ENCODE assay signal across 1 cellular context in genomic region chr2:167844714-167845530, GRCh38.
TF ChIP-seq lines count a peak whose summit lies in the region.

No MANE protein-coding gene starts in this region.

TF ChIP-seq in HepG2, 621 proteins besides CTCF, POLR2A, EP300 and RAD21 (continued from another document and continues in another):
- TF ChIP-seq, protein P1, sequence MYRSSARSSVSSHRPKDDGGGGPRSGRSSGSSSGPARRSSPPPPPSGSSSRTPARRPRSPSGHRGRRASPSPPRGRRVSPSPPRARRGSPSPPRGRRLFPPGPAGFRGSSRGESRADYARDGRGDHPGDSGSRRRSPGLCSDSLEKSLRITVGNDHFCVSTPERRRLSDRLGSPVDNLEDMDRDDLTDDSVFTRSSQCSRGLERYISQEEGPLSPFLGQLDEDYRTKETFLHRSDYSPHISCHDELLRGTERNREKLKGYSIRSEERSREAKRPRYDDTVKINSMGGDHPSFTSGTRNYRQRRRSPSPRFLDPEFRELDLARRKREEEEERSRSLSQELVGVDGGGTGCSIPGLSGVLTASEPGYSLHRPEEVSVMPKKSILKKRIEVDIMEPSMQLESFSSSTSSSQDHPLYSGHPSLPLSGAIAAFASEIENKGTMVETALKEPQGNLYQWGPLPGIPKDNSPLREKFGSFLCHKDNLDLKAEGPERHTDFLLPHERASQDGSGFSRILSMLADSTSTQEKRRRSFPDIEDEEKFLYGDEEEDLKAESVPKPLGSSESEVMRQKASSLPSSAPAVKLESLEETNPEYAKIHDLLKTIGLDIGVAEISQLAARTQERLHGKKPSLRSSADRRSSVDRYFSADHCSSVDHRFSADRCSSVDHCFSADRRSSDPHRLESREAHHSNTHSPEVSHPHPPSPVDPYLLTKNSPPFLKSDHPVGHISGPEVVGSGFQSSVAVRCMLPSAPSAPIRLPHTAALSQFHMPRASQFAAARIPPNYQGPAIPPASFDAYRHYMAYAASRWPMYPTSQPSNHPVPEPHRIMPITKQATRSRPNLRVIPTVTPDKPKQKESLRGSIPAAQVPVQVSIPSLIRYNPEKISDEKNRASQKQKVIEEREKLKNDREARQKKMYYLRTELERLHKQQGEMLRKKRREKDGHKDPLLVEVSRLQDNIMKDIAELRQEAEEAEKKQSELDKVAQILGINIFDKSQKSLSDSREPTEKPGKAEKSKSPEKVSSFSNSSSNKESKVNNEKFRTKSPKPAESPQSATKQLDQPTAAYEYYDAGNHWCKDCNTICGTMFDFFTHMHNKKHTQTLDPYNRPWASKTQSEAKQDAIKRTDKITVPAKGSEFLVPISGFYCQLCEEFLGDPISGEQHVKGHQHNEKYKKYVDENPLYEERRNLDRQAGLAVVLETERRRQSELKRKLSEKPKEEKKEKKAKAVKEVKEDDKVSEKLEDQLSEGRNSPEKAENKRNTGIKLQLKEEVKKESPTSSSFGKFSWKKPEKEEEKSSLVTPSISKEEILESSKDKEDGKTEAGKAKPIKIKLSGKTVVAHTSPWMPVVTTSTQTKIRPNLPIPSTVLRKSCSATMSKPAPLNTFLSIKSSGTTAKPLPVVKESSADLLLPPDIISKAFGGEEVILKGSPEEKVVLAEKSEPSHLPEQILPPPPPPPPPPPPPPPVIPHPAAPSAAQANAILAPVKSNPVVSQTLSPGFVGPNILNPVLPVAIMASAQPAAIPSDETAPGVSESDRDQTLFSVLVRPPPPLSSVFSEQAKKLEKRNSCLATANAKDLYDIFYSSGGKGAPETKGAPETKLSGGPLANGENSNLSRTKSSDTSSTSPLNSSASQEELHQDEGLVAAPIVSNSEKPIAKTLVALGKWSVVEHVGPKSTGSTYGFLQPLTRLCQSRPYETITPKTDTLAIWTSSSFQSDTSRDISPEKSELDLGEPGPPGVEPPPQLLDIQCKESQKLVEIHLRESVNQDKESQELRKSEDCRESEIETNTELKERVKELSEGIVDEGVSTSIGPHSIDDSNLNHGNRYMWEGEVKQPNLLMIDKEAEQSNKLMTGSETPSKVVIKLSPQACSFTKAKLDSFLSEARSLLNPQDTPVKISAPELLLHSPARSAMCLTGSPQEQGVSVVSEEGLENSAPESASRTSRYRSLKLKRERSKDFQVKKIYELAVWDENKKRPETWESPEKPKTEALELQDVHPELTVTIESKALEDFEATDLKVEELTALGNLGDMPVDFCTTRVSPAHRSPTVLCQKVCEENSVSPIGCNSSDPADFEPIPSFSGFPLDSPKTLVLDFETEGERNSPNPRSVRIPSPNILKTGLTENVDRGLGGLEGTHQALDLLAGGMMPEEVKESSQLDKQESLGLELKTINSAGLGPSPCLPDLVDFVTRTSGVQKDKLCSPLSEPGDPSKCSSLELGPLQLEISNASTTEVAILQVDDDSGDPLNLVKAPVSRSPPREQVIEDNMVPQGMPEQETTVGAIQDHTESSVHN (CRISPR knock-in tag; IDR thresholded peaks at IDR 0.05) = 0 out of 2 replicates have a peak, but pooled peaks have one; percentile 42
- TF ChIP-seq NR1H2 (CRISPR knock-in tag; IDR thresholded peaks at IDR 0.05; ENCODE audit: borderline replicate concordance, low read depth) = no peak
- no peak for TF ChIP-seq ZBTB40 (IDR thresholded peaks at IDR 0.05)
- TF ChIP-seq ZBTB40 (CRISPR knock-in tag; IDR thresholded peaks at IDR 0.05) = no peak
- no peak for TF ChIP-seq DNMT1 (CRISPR knock-in tag; IDR thresholded peaks at IDR 0.05)
- no peak for TF ChIP-seq SNAPC5 (CRISPR knock-in tag; IDR thresholded peaks at IDR 0.05; ENCODE audit: borderline replicate concordance)
- TF ChIP-seq, protein P2, sequence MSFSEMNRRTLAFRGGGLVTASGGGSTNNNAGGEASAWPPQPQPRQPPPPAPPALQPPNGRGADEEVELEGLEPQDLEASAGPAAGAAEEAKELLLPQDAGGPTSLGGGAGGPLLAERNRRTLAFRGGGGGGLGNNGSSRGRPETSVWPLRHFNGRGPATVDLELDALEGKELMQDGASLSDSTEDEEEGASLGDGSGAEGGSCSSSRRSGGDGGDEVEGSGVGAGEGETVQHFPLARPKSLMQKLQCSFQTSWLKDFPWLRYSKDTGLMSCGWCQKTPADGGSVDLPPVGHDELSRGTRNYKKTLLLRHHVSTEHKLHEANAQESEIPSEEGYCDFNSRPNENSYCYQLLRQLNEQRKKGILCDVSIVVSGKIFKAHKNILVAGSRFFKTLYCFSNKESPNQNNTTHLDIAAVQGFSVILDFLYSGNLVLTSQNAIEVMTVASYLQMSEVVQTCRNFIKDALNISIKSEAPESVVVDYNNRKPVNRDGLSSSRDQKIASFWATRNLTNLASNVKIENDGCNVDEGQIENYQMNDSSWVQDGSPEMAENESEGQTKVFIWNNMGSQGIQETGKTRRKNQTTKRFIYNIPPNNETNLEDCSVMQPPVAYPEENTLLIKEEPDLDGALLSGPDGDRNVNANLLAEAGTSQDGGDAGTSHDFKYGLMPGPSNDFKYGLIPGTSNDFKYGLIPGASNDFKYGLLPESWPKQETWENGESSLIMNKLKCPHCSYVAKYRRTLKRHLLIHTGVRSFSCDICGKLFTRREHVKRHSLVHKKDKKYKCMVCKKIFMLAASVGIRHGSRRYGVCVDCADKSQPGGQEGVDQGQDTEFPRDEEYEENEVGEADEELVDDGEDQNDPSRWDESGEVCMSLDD (CRISPR knock-in tag; IDR thresholded peaks at IDR 0.05; ENCODE audit: borderline replicate concordance) = no peak
- no peak for TF ChIP-seq ZNF232 (CRISPR knock-in tag; IDR thresholded peaks at IDR 0.05; ENCODE audit: borderline replicate concordance)
- TF ChIP-seq ZNF441 (CRISPR knock-in tag; IDR thresholded peaks at IDR 0.05; ENCODE audit: borderline replicate concordance) = no peak
- TF ChIP-seq ZNF773 (CRISPR knock-in tag; IDR thresholded peaks at IDR 0.05; ENCODE audit: borderline replicate concordance) = no peak
- TF ChIP-seq ZKSCAN1 (IDR thresholded peaks at IDR 0.05; ENCODE audit: low read length) = no peak
- no peak for TF ChIP-seq FOXK1 (CRISPR knock-in tag; IDR thresholded peaks at IDR 0.05; ENCODE audit: borderline replicate concordance, low read depth)
- TF ChIP-seq, protein P3, sequence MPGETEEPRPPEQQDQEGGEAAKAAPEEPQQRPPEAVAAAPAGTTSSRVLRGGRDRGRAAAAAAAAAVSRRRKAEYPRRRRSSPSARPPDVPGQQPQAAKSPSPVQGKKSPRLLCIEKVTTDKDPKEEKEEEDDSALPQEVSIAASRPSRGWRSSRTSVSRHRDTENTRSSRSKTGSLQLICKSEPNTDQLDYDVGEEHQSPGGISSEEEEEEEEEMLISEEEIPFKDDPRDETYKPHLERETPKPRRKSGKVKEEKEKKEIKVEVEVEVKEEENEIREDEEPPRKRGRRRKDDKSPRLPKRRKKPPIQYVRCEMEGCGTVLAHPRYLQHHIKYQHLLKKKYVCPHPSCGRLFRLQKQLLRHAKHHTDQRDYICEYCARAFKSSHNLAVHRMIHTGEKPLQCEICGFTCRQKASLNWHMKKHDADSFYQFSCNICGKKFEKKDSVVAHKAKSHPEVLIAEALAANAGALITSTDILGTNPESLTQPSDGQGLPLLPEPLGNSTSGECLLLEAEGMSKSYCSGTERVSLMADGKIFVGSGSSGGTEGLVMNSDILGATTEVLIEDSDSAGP (CRISPR knock-in tag; IDR thresholded peaks at IDR 0.05; ENCODE audit: borderline replicate concordance) = 0 out of 2 replicates have a peak, but pooled peaks have one; percentile 17
- TF ChIP-seq SCMH1 (CRISPR knock-in tag; IDR thresholded peaks at IDR 0.05; ENCODE audit: borderline replicate concordance) = no peak
- no peak for TF ChIP-seq PHF8 (CRISPR knock-in tag; IDR thresholded peaks at IDR 0.05)
- TF ChIP-seq, protein P4, sequence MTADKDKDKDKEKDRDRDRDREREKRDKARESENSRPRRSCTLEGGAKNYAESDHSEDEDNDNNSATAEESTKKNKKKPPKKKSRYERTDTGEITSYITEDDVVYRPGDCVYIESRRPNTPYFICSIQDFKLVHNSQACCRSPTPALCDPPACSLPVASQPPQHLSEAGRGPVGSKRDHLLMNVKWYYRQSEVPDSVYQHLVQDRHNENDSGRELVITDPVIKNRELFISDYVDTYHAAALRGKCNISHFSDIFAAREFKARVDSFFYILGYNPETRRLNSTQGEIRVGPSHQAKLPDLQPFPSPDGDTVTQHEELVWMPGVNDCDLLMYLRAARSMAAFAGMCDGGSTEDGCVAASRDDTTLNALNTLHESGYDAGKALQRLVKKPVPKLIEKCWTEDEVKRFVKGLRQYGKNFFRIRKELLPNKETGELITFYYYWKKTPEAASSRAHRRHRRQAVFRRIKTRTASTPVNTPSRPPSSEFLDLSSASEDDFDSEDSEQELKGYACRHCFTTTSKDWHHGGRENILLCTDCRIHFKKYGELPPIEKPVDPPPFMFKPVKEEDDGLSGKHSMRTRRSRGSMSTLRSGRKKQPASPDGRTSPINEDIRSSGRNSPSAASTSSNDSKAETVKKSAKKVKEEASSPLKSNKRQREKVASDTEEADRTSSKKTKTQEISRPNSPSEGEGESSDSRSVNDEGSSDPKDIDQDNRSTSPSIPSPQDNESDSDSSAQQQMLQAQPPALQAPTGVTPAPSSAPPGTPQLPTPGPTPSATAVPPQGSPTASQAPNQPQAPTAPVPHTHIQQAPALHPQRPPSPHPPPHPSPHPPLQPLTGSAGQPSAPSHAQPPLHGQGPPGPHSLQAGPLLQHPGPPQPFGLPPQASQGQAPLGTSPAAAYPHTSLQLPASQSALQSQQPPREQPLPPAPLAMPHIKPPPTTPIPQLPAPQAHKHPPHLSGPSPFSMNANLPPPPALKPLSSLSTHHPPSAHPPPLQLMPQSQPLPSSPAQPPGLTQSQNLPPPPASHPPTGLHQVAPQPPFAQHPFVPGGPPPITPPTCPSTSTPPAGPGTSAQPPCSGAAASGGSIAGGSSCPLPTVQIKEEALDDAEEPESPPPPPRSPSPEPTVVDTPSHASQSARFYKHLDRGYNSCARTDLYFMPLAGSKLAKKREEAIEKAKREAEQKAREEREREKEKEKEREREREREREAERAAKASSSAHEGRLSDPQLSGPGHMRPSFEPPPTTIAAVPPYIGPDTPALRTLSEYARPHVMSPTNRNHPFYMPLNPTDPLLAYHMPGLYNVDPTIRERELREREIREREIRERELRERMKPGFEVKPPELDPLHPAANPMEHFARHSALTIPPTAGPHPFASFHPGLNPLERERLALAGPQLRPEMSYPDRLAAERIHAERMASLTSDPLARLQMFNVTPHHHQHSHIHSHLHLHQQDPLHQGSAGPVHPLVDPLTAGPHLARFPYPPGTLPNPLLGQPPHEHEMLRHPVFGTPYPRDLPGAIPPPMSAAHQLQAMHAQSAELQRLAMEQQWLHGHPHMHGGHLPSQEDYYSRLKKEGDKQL (CRISPR knock-in tag; IDR thresholded peaks at IDR 0.05; ENCODE audit: low read depth) = no peak
- no peak for TF ChIP-seq NR3C1 (CRISPR knock-in tag; IDR thresholded peaks at IDR 0.05)
- TF ChIP-seq RORA (CRISPR knock-in tag; IDR thresholded peaks at IDR 0.05) = no peak
- no peak for TF ChIP-seq ZIK1 (CRISPR knock-in tag; IDR thresholded peaks at IDR 0.05; ENCODE audit: borderline replicate concordance, low read depth)
- TF ChIP-seq HOXA9 (CRISPR knock-in tag; IDR thresholded peaks at IDR 0.05; ENCODE audit: borderline replicate concordance) = 0 out of 2 replicates have a peak, but pooled peaks have one; percentile 40
- TF ChIP-seq EZH2 (conservative IDR thresholded peaks at IDR 0.05; ENCODE audit: low read depth, low read length) = no peak
- TF ChIP-seq DMAP1 (CRISPR knock-in tag; IDR thresholded peaks at IDR 0.05) = no peak
- no peak for TF ChIP-seq FOXJ3 (CRISPR knock-in tag; IDR thresholded peaks at IDR 0.05; ENCODE audit: borderline replicate concordance)
